Comparison of ENCODE assay signal across 7 cellular contexts in genomic region chr17:16395887-16396286, GRCh38. TPM values are rescaled to one million over a fixed set of nuclear protein-coding genes. Genes with fewer than 3 reads are reported as not detected.
DNase-seq lines count a peak whose midpoint lies in the region; ATAC-seq, FAIRE-seq and TF ChIP-seq lines count a peak whose summit lies in the region.
"Not testable (repeated sequence)": the region's sequence is repeated elsewhere in the genome, so short reads cannot be mapped to it uniquely, and the experiment has no call there.

No MANE protein-coding gene starts in this region.

- H4K20me1 ChIP-seq in Loucy (ENCODE audit: insufficient read depth, low read length, poor library complexity, severe bottlenecking); HepG2 (ENCODE audit: insufficient read depth, low read length); osteoblast (ENCODE audit: insufficient read depth, low read length): not testable (repeated sequence)

- not testable (repeated sequence) for H3F3A ChIP-seq in Loucy (ENCODE audit: low read depth)

- not testable (repeated sequence) for H3K4me3 ChIP-seq in Loucy (ENCODE audit: low read length, poor library complexity, severe bottlenecking); heart left ventricle; HepG2 (replicated peaks in 1 of 3; ENCODE audit: insufficient read depth in 1 of 3, low read depth in 2 of 3, low read length in 3 of 3); osteoblast (ENCODE audit: insufficient read depth, low read length); spleen

- DNase-seq in heart left ventricle, result peak in 2 of 5 donors; percentile 32 to 51
- DNase-seq in HepG2 (ENCODE audit: low spot score), result not testable (repeated sequence)
- DNase-seq in osteoblast (ENCODE audit: insufficient read length, low spot score, missing footprints), result peak; percentile 48
- peak; percentile 12 for DNase-seq in spleen

- not testable (repeated sequence) for H3K4me1 ChIP-seq in Loucy (ENCODE audit: insufficient read depth, low read length, poor library complexity, severe bottlenecking); osteoblast (ENCODE audit: insufficient read depth, low read length); spleen
- H3K4me1 ChIP-seq in heart left ventricle (peaks cover 0 to 14% (median 7%) of the 10 kb centered on the region in 12 donors), HepG2 (ENCODE audit: insufficient read depth, low read length) (peaks cover 51% of the 10 kb centered on the region)

- not testable (repeated sequence) for TF ChIP-seq CTCF in Loucy (conservative IDR thresholded peaks at IDR 0.05; ENCODE audit: low read length); heart left ventricle (IDR thresholded peaks at IDR 0.05); HepG2 (CRISPR knock-in tag; IDR thresholded peaks at IDR 0.05); osteoblast (IDR thresholded peaks at IDR 0.05; ENCODE audit: extremely low read depth, low read depth, low read length); spleen (IDR thresholded peaks at IDR 0.05 in 8 of 11, conservative IDR thresholded peaks at IDR 0.05 in 3 of 11)

- TF ChIP-seq EP300 in HepG2 (IDR thresholded peaks at IDR 0.05; ENCODE audit: low read depth in 2 of 2, low read length in 2 of 2); HepG2 (CRISPR knock-in tag; IDR thresholded peaks at IDR 0.05; ENCODE audit: borderline replicate concordance): not testable (repeated sequence)

- TF ChIP-seq RAD21 in HepG2 (CRISPR knock-in tag; IDR thresholded peaks at IDR 0.05), result not testable (repeated sequence)

- not testable (repeated sequence) for H3K9me2 ChIP-seq in Loucy (replicated peaks; ENCODE audit: low read depth, low read length)

- H3K27me3 ChIP-seq in Loucy (ENCODE audit: insufficient read depth, low read length, poor library complexity, severe bottlenecking); heart left ventricle; HepG2 (ENCODE audit: control insufficient read depth in 1 of 2, insufficient read depth in 2 of 2, low read length in 2 of 2); osteoblast (ENCODE audit: insufficient read depth, low read length); spleen (replicated peaks in 1 of 7): not testable (repeated sequence)

- CTCF ChIA-PET in HepG2 (lab: Yijun Ruan, JAX; ENCODE audit: low intra/inter-chr PET ratio, low total read pairs), result not testable (repeated sequence)

- H3K79me2 ChIP-seq in Loucy (ENCODE audit: insufficient read depth, low read length); HepG2 (ENCODE audit: insufficient read depth, low read length); osteoblast (ENCODE audit: insufficient read depth, low read length): not testable (repeated sequence)

- 58 to 81% (median 71%) methylated on average over 4 of the region's 4 CpGs for WGBS in heart left ventricle, 4 donors
- WGBS in HepG2 (ENCODE audit: low lambda C conversion rate), result 55% methylated on average over 4 of the region's 4 CpGs
- WGBS in spleen, 5 donors, result 84 to 90% (median 88%) methylated on average over 4 of the region's 4 CpGs

- BruUV-seq in HepG2 (replicated peaks; lab: Mats Ljungman, UMichigan), result not testable (repeated sequence)

- not testable (repeated sequence) for H3K9ac ChIP-seq in Loucy (ENCODE audit: low read depth, low read length, poor library complexity, severe bottlenecking); HepG2 (ENCODE audit: insufficient read depth, low read depth, low read length)

- not testable (repeated sequence) for FAIRE-seq in HepG2 (lab: Jason Lieb, UNC)

- peak; percentile 45 to 83 (median 77) for ATAC-seq in heart left ventricle
- ATAC-seq in HepG2, result not testable (repeated sequence)

- not testable (repeated sequence) for H3K4me2 ChIP-seq in Loucy (ENCODE audit: low read depth, low read length, poor library complexity, severe bottlenecking); HepG2 (ENCODE audit: low read depth, low read length); osteoblast (ENCODE audit: insufficient read depth, low read length)

- H3K36me3 ChIP-seq in Loucy (ENCODE audit: insufficient read depth, low read length); heart left ventricle; HepG2 (replicated peaks in 1 of 2; ENCODE audit: control insufficient read depth in 1 of 2, insufficient read depth in 2 of 2, low read length in 2 of 2); osteoblast (ENCODE audit: insufficient read depth, low read length); spleen: not testable (repeated sequence)

- in situ Hi-C loops in HepG2 (cut with HindIII; ENCODE audit: extremely low pct_ligation_motif_present, low pct_unique_long_range_greater_than_20kb), result not testable (repeated sequence)

- intact Hi-C loops in heart left ventricle (cut with DNase I); spleen (cut with DNase I; ENCODE audit: low total_unique reads): not testable (repeated sequence)
- intact Hi-C loops in HepG2 (cut with micrococcal nuclease; ENCODE audit: unreplicated experiment), result loop anchor here (5.0 kb wide), 1 partner anchor 399 kb away; the partner anchor contains the start of genes TTC19 and ZSWIM7

- POLR2A ChIA-PET in HepG2 (lab: Yijun Ruan, JAX), result interaction anchor here (1.3 to 1.8 kb wide), 2 partner anchors 15 to 140 kb away, joined by 3 to 7 read pairs; partner anchors contain the start of gene UBB

- not testable (repeated sequence) for H3K9me3 ChIP-seq in Loucy (ENCODE audit: insufficient read depth, low read depth, low read length); heart left ventricle; HepG2 (ENCODE audit: low read length); osteoblast (ENCODE audit: low read depth, low read length); spleen

- not testable (repeated sequence) for TF ChIP-seq POLR2A in heart left ventricle (IDR thresholded peaks at IDR 0.05); HepG2 (IDR thresholded peaks at IDR 0.05; ENCODE audit: insufficient read depth in 1 of 2, low read depth in 2 of 2, low read length in 2 of 2); spleen (IDR thresholded peaks at IDR 0.05)

- H2AFZ ChIP-seq in Loucy (ENCODE audit: low read length), result 0 out of 2 replicates have a peak overlapping the region, but pooled peaks have one; percentile 64
- not testable (repeated sequence) for H2AFZ ChIP-seq in HepG2 (ENCODE audit: low read length); osteoblast (ENCODE audit: low read length)

- H3K27ac ChIP-seq in angular gyrus (ENCODE audit: low read depth, low read length) (peak overlapping the region; percentile 22), cingulate gyrus (ENCODE audit: low read depth, low read length) (peak overlapping the region; percentile 29), heart left ventricle (peak overlapping the region in 10 of 12 donors; percentile 44 to 82 (median 72))
- H3K27ac ChIP-seq in HepG2 (ENCODE audit: extremely low read length, insufficient read depth, low read length); osteoblast (ENCODE audit: low read depth, low read length); spleen: not testable (repeated sequence)

RNA-seq across cellular contexts. Expression of gene UBB, which starts 15.0 kb away (rescaled TPM):
- total RNA-seq in heart left ventricle (1,000 to 10,000 TPM in 8 of 9 donors, 100 to 1,000 TPM in 1; 665 to 2,180 (median 1,547) TPM), HepG2 (2016; rRNA removed; fragmentation: Illumina TruSeq; extraction: Trizol) (2,066 and 2,598 TPM in 2 replicates), osteoblast (1,190 and 1,199 TPM in 2 replicates), spleen (1,000 to 10,000 TPM in 5 of 7 donors, 100 to 1,000 TPM in 2; 822 to 1,795 (median 1,121) TPM)
- polyA plus RNA-seq in heart left ventricle (1,000 to 10,000 TPM in 1 of 2 donors, 100 to 1,000 TPM in 1; 932 to 1,006 TPM), HepG2 (2011; rRNA removed) (1,130 and 1,263 TPM in 2 replicates), spleen (100 to 1,000 TPM; 697 to 951 (median 938) TPM)
- 1,884 and 2,042 TPM in 2 replicates for total RNA-seq in HepG2 (2016; cell fraction: cytosol; rRNA removed; fragmentation: Illumina TruSeq; extraction: Trizol; ENCODE audit: low read depth)
- 2,199 and 2,677 TPM in 2 replicates for total RNA-seq in HepG2 (2016; cell fraction: insoluble cytoplasmic fraction; rRNA removed; fragmentation: Illumina TruSeq; extraction: Trizol)
- total RNA-seq in HepG2 (2016; cell fraction: membrane; rRNA removed; fragmentation: Illumina TruSeq; extraction: Trizol), result 1,573 and 1,587 TPM in 2 replicates
- total RNA-seq in HepG2 (2016; cell fraction: nucleus; rRNA removed; fragmentation: Illumina TruSeq; extraction: Trizol), result 582 and 612 TPM in 2 replicates
- polyA plus RNA-seq in HepG2 (2011; cell fraction: cytosol; rRNA removed), result 1,588 and 1,623 TPM in 2 replicates
- polyA plus RNA-seq in HepG2 (2011; cell fraction: nucleus; rRNA removed), result 397 and 543 TPM in 2 replicates
- 1,977 and 2,062 TPM in 2 replicates for polyA plus RNA-seq in HepG2 (2012)
- polyA plus RNA-seq in HepG2 (2016; cell fraction: cytosol; fragmentation: Illumina TruSeq; extraction: Trizol; ENCODE audit: low read depth), result 1,937 and 2,024 TPM in 2 replicates
- polyA plus RNA-seq in HepG2 (2016; cell fraction: insoluble cytoplasmic fraction; fragmentation: Illumina TruSeq; extraction: Trizol; ENCODE audit: low read depth), result 1,705 and 1,710 TPM in 2 replicates
- 1,088 and 1,107 TPM in 2 replicates for polyA plus RNA-seq in HepG2 (2016; cell fraction: membrane; fragmentation: Illumina TruSeq; extraction: Trizol; ENCODE audit: low read depth)
- polyA plus RNA-seq in HepG2 (2016; cell fraction: nucleus; fragmentation: Illumina TruSeq; extraction: Trizol; ENCODE audit: insufficient read depth, low read depth), result 679 and 692 TPM in 2 replicates
- 1,440 and 2,606 TPM in 2 replicates for polyA minus RNA-seq in HepG2 (2011; rRNA and poly(A)+ RNA removed; ENCODE audit: low replicate concordance)
- polyA minus RNA-seq in HepG2 (2011; cell fraction: cytosol; rRNA and poly(A)+ RNA removed), result 681 and 793 TPM in 2 replicates
- polyA minus RNA-seq in HepG2 (2011; cell fraction: nucleus; rRNA and poly(A)+ RNA removed), result 194 and 303 TPM in 2 replicates

RNA-seq across cellular contexts. Expression of gene TRPV2, which starts 19.5 kb away (rescaled TPM):
- total RNA-seq in heart left ventricle (10 to 100 TPM in 5 of 9 donors, 1 to 10 TPM in 4; 5.8 to 43.5 (median 11.5) TPM), HepG2 (2016; rRNA removed; fragmentation: Illumina TruSeq; extraction: Trizol) (7.3 and 13.6 TPM in 2 replicates), osteoblast (62.5 and 71.3 TPM in 2 replicates), spleen (10 to 100 TPM; 44.8 to 85.7 (median 50.2) TPM)
- polyA plus RNA-seq in heart left ventricle (1 to 10 TPM; 5.2 to 8.6 TPM), HepG2 (2011; rRNA removed) (21.3 and 37.6 TPM in 2 replicates), spleen (10 to 100 TPM; 37.0 to 61.3 (median 55.0) TPM)
- total RNA-seq in HepG2 (2016; cell fraction: cytosol; rRNA removed; fragmentation: Illumina TruSeq; extraction: Trizol; ENCODE audit: low read depth), result 3.5 and 3.8 TPM in 2 replicates
- 6.3 and 14.4 TPM in 2 replicates for total RNA-seq in HepG2 (2016; cell fraction: insoluble cytoplasmic fraction; rRNA removed; fragmentation: Illumina TruSeq; extraction: Trizol)
- total RNA-seq in HepG2 (2016; cell fraction: membrane; rRNA removed; fragmentation: Illumina TruSeq; extraction: Trizol), result 3.2 and 4.6 TPM in 2 replicates
- total RNA-seq in HepG2 (2016; cell fraction: nucleus; rRNA removed; fragmentation: Illumina TruSeq; extraction: Trizol), result 9.6 and 14.3 TPM in 2 replicates
- polyA plus RNA-seq in HepG2 (2011; cell fraction: cytosol; rRNA removed), result 20.1 and 21.2 TPM in 2 replicates
- polyA plus RNA-seq in HepG2 (2011; cell fraction: nucleus; rRNA removed), result 40.8 and 61.1 TPM in 2 replicates
- 26.6 and 37.4 TPM in 2 replicates for polyA plus RNA-seq in HepG2 (2012)
- polyA plus RNA-seq in HepG2 (2016; cell fraction: cytosol; fragmentation: Illumina TruSeq; extraction: Trizol; ENCODE audit: low read depth), result 2.0 and 2.3 TPM in 2 replicates
- 3.6 and 5.9 TPM in 2 replicates for polyA plus RNA-seq in HepG2 (2016; cell fraction: insoluble cytoplasmic fraction; fragmentation: Illumina TruSeq; extraction: Trizol; ENCODE audit: low read depth)
- 2.2 and 2.8 TPM in 2 replicates for polyA plus RNA-seq in HepG2 (2016; cell fraction: membrane; fragmentation: Illumina TruSeq; extraction: Trizol; ENCODE audit: low read depth)
- 14.9 and 19.2 TPM in 2 replicates for polyA plus RNA-seq in HepG2 (2016; cell fraction: nucleus; fragmentation: Illumina TruSeq; extraction: Trizol; ENCODE audit: insufficient read depth, low read depth)
- polyA minus RNA-seq in HepG2 (2011; rRNA and poly(A)+ RNA removed; ENCODE audit: low replicate concordance), result 1.4 and 45.5 TPM in 2 replicates
- 24.7 and 31.6 TPM in 2 replicates for polyA minus RNA-seq in HepG2 (2011; cell fraction: cytosol; rRNA and poly(A)+ RNA removed)
- polyA minus RNA-seq in HepG2 (2011; cell fraction: nucleus; rRNA and poly(A)+ RNA removed), result 11.8 and 18.9 TPM in 2 replicates

RNA-seq across cellular contexts. Expression of gene CENPV, which starts 42.6 kb away (rescaled TPM):
- total RNA-seq in heart left ventricle (10 to 100 TPM in 8 of 9 donors, 1 to 10 TPM in 1; 9.7 to 15.0 (median 11.5) TPM), HepG2 (2016; rRNA removed; fragmentation: Illumina TruSeq; extraction: Trizol) (216 and 292 TPM in 2 replicates), osteoblast (5.1 and 6.8 TPM in 2 replicates), spleen (10 to 100 TPM in 2 of 7 donors, 1 to 10 TPM in 5; 5.1 to 15.2 (median 9.5) TPM)
- polyA plus RNA-seq in heart left ventricle (10 to 100 TPM in 1 of 2 donors, 1 to 10 TPM in 1; 9.1 to 18.7 TPM), HepG2 (2011; rRNA removed) (159 and 193 TPM in 2 replicates), spleen (10 to 100 TPM; 18.7 to 24.5 (median 19.5) TPM)
- total RNA-seq in HepG2 (2016; cell fraction: cytosol; rRNA removed; fragmentation: Illumina TruSeq; extraction: Trizol; ENCODE audit: low read depth), result 661 and 704 TPM in 2 replicates
- total RNA-seq in HepG2 (2016; cell fraction: insoluble cytoplasmic fraction; rRNA removed; fragmentation: Illumina TruSeq; extraction: Trizol), result 238 and 290 TPM in 2 replicates
- 633 and 641 TPM in 2 replicates for total RNA-seq in HepG2 (2016; cell fraction: membrane; rRNA removed; fragmentation: Illumina TruSeq; extraction: Trizol)
- total RNA-seq in HepG2 (2016; cell fraction: nucleus; rRNA removed; fragmentation: Illumina TruSeq; extraction: Trizol), result 133 and 151 TPM in 2 replicates
- polyA plus RNA-seq in HepG2 (2011; cell fraction: cytosol; rRNA removed), result 149 and 152 TPM in 2 replicates
- polyA plus RNA-seq in HepG2 (2011; cell fraction: nucleus; rRNA removed), result 166 and 206 TPM in 2 replicates
- 145 and 146 TPM in 2 replicates for polyA plus RNA-seq in HepG2 (2012)
- 677 and 732 TPM in 2 replicates for polyA plus RNA-seq in HepG2 (2016; cell fraction: cytosol; fragmentation: Illumina TruSeq; extraction: Trizol; ENCODE audit: low read depth)
- polyA plus RNA-seq in HepG2 (2016; cell fraction: insoluble cytoplasmic fraction; fragmentation: Illumina TruSeq; extraction: Trizol; ENCODE audit: low read depth), result 223 and 226 TPM in 2 replicates
- 572 and 580 TPM in 2 replicates for polyA plus RNA-seq in HepG2 (2016; cell fraction: membrane; fragmentation: Illumina TruSeq; extraction: Trizol; ENCODE audit: low read depth)
- polyA plus RNA-seq in HepG2 (2016; cell fraction: nucleus; fragmentation: Illumina TruSeq; extraction: Trizol; ENCODE audit: insufficient read depth, low read depth), result 273 and 282 TPM in 2 replicates
- polyA minus RNA-seq in HepG2 (2011; rRNA and poly(A)+ RNA removed; ENCODE audit: low replicate concordance), result 85.8 and 95.1 TPM in 2 replicates
- 30.3 and 32.7 TPM in 2 replicates for polyA minus RNA-seq in HepG2 (2011; cell fraction: cytosol; rRNA and poly(A)+ RNA removed)
- polyA minus RNA-seq in HepG2 (2011; cell fraction: nucleus; rRNA and poly(A)+ RNA removed), result 68.9 and 72.5 TPM in 2 replicates

Comparison
In these comparisons a context has a peak if more than half of its experiments do, and no peak if none do; other contexts are left out.
1. RNA of gene CENPV, which starts 42.6 kb away (total RNA-seq): 133 to 704 TPM in HepG2; 9.7 to 15.0 TPM in heart left ventricle, 5.1 to 15.2 TPM in spleen and 5.1 to 6.8 TPM in osteoblast; every median in the first group is over 4 times any median in the second.